Comparison of ENCODE assay signal across 15 cellular contexts in the genomic region with DNA sequence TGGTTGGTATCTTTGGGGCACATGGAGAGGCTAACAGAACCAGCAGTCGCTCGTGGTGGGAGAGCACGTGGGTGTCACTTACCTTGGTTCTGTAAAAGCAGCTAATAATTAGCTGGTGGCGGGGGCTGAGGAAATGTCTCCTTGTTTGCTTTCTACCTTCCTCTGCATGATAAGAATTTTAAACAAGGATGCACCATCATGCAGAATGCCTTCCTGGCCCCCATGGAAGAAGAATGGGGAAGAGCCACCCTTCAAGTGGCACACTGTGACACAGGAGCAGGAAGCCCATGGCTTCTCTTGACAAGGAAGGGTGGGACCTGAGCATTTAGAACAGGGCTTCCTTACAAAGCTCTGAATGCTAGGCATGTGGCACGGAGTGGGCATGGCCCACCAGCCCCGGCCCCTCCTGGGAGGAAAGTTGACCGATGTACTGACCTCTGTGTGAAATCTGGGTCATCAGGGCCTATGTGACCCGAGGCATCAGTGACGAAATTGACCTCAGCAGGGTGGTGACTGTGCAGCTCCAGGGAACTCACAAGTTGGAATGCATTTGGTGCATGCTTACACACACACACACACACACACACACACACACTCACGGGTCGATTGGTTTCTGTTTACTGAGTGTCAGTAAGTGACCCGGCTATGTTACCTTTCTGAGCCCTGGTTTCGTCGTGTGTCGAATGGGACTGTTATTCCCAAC.
A peak's percentile ranks its signal among the peaks of the same experiment; 100 is the strongest.
DNase-seq lines count a peak whose midpoint lies in the region; ATAC-seq, FAIRE-seq and TF ChIP-seq lines count a peak whose summit lies in the region.
"Had no signal": no experiment of that assay in that cellular context is flagged by ENCODE, and none has a peak within 500 bp of the region (broad histone marks: within the 10 kb centered on the region; RNA-seq: fewer than 3 reads in every experiment).

No MANE protein-coding gene starts in this region.

- no TSS peak for BruUV-seq in IMR-90 (replicated peaks; lab: Mats Ljungman, UMichigan)

- H2BK5ac ChIP-seq in IMR-90 (ENCODE audit: low read depth, low read length, poor library complexity, severe bottlenecking), result no peak overlapping the region

- H2BK20ac ChIP-seq in IMR-90 (ENCODE audit: low read depth, low read length), result no peak overlapping the region

- ATAC-seq in IMR-90 (ENCODE audit: low read depth) (peak; percentile 48), GM21526 (IDR thresholded peaks at IDR 0.05; ENCODE audit: low FRiP score, unreplicated experiment) (no peak)

- no peak overlapping the region for H2AK9ac ChIP-seq in IMR-90 (replicated peaks; ENCODE audit: low read depth, low read length, poor library complexity)

- peak; percentile 15 for DNase-seq in NCI-H2029 treated with DMSO at 0.1 percent for 48 hours (lab: John Stamatoyannopoulos, UW)
- DNase-seq in NCI-H2029 (lab: John Stamatoyannopoulos, UW), result no peak
- peak; percentile 35 for DNase-seq in IMR-90
- peak; percentile 66 for DNase-seq in kidney tubule cell (ENCODE audit: low spot score)
- no peak for DNase-seq in activated T-helper 1 cell treated with anti-CD3 and anti-CD28 coated beads, Interleukin-12 subunit alpha, Interleukin-12 subunit beta, Interleukin-2, Interleukin-4 antibody, amounts not matched to agents 30 ng/mL and 10 ng/mL and 1 ng/mL, durations not matched to agents 14 hours and 24 hours and 36 hours (ENCODE audit: low spot score)
- no peak for DNase-seq in frontal cortex (ENCODE audit: low spot score in 2 of 2)
- DNase-seq: activated naive CD8-positive, alpha-beta T cell treated with anti-CD3 and anti-CD28 coated beads for 36 hours; cortex of kidney; foreskin fibroblast; posterior cingulate gyrus; substantia nigra; T1000 had no signal

- H4K5ac ChIP-seq in IMR-90 (ENCODE audit: low read depth, low read length), result no peak overlapping the region

- no peak overlapping the region for H3K56ac ChIP-seq in IMR-90 (ENCODE audit: extremely low read depth, insufficient read depth, low read length)

- H4K91ac ChIP-seq in IMR-90 (ENCODE audit: insufficient read depth, low read depth, low read length), result no peak overlapping the region

- H3K9me3 Mint-ChIP-seq in activated T-helper 1 cell treated with anti-CD3 and anti-CD28 coated beads, Interleukin-12 subunit alpha, Interleukin-12 subunit beta, Interleukin-2, Interleukin-4 antibody, amounts not matched to agents 30 ng/mL and 10 ng/mL and 1 ng/mL, durations not matched to agents 14 hours and 24 hours and 36 hours, result no peaks in the 10 kb centered on the region
- H3K9me3 Mint-ChIP-seq: activated naive CD8-positive, alpha-beta T cell treated with anti-CD3 and anti-CD28 coated beads for 36 hours had no signal

- H3K4me2 ChIP-seq in IMR-90 (ENCODE audit: low read depth, low read length), result no peak overlapping the region

- H3K27me3 ChIP-seq in IMR-90 (ENCODE audit: control insufficient read depth, insufficient read depth, low read length) (no peaks in the 10 kb centered on the region), skeletal muscle tissue (ENCODE audit: control insufficient read depth in 3 of 3, insufficient read depth in 3 of 3, low read length in 3 of 3) (no peaks in the 10 kb centered on the region)

- H3K9ac ChIP-seq in IMR-90 (ENCODE audit: low read depth, low read length), result no peak overlapping the region
- peak overlapping the region in 1 of 3 donors; percentile 0 for H3K9ac ChIP-seq in skeletal muscle tissue (ENCODE audit: low read depth in 1 of 3, low read length in 3 of 3)

- CTCF ChIA-PET in IMR-90 (lab: Yijun Ruan, JAX), result interaction anchor here (1.0 kb wide), 1 partner anchor 9 kb away, joined by 3 read pairs; no protein-coding TSS in a partner anchor

- no peak overlapping the region for H3K4me3 ChIP-seq in IMR-90 (ENCODE audit: insufficient read depth, low read depth, low read length)
- no peak overlapping the region for H3K4me3 ChIP-seq in skeletal muscle tissue (ENCODE audit: low read length in 3 of 3)

- in situ Hi-C loops in IMR-90 (cut with MboI; ENCODE audit: low sequenced_read_pairs), result no loop called here

- H3K36me3 ChIP-seq in IMR-90 (ENCODE audit: control insufficient read depth, insufficient read depth, low read length) (no peaks in the 10 kb centered on the region), skeletal muscle tissue (ENCODE audit: control insufficient read depth in 3 of 3, insufficient read depth in 3 of 3, low read length in 3 of 3) (no peaks in the 10 kb centered on the region)

- no peak for TF ChIP-seq RAD21 in IMR-90 (IDR thresholded peaks at IDR 0.05; ENCODE audit: low read length)

- H3K9me3 ChIP-seq in IMR-90 (ENCODE audit: control insufficient read depth, insufficient read depth, low read length) (no peaks in the 10 kb centered on the region), skeletal muscle tissue (ENCODE audit: control insufficient read depth in 3 of 3, low read length in 3 of 3) (no peaks in the 10 kb centered on the region)

- no peak overlapping the region for H3K4ac ChIP-seq in IMR-90 (ENCODE audit: low read depth, low read length)

- H3K4me1 ChIP-seq in IMR-90 (ENCODE audit: control insufficient read depth, insufficient read depth, low read length) (peaks cover 12% of the 10 kb centered on the region), skeletal muscle tissue (ENCODE audit: control insufficient read depth in 3 of 3, insufficient read depth in 3 of 3, low read length in 3 of 3) (peaks cover 31 to 50% (median 41%) of the 10 kb centered on the region in 3 donors)

- no peak for TF ChIP-seq CTCF in IMR-90 (conservative IDR thresholded peaks at IDR 0.05; ENCODE audit: low read depth, low read length)

- no peak overlapping the region for H2BK120ac ChIP-seq in IMR-90 (ENCODE audit: low read depth, low read length)

- H3K27ac ChIP-seq in IMR-90 (ENCODE audit: insufficient read depth, low read length) (no peak overlapping the region), skeletal muscle tissue (ENCODE audit: low read depth, low read length) (peak overlapping the region; percentile 54)

- H3K27me3 Mint-ChIP-seq in activated T-helper 1 cell treated with anti-CD3 and anti-CD28 coated beads, Interleukin-12 subunit alpha, Interleukin-12 subunit beta, Interleukin-2, Interleukin-4 antibody, amounts not matched to agents 30 ng/mL and 10 ng/mL and 1 ng/mL, durations not matched to agents 14 hours and 24 hours and 36 hours (ENCODE audit: insufficient read depth), result no peaks in the 10 kb centered on the region
- H3K27me3 Mint-ChIP-seq: activated naive CD8-positive, alpha-beta T cell treated with anti-CD3 and anti-CD28 coated beads for 36 hours had no signal

- TF ChIP-seq POLR2A in IMR-90 (IDR thresholded peaks at IDR 0.05; ENCODE audit: low read depth, low read length), result no peak

- no peak overlapping the region for H3K14ac ChIP-seq in IMR-90 (replicated peaks; ENCODE audit: low read depth, low read length)

- H3K27ac Mint-ChIP-seq in activated T-helper 1 cell treated with anti-CD3 and anti-CD28 coated beads, Interleukin-12 subunit alpha, Interleukin-12 subunit beta, Interleukin-2, Interleukin-4 antibody, amounts not matched to agents 30 ng/mL and 10 ng/mL and 1 ng/mL, durations not matched to agents 14 hours and 24 hours and 36 hours, result no peak overlapping the region
- H3K27ac Mint-ChIP-seq: activated naive CD8-positive, alpha-beta T cell treated with anti-CD3 and anti-CD28 coated beads for 36 hours had no signal

- dilution Hi-C loops in IMR-90 (cut with HindIII; ENCODE audit: low sequenced_read_pairs, unreplicated experiment), result no loop called here

- no peaks in the 10 kb centered on the region for H4K20me1 ChIP-seq in IMR-90 (ENCODE audit: insufficient read depth, low read length)

- FAIRE-seq in frontal cortex (lab: Jason Lieb, UNC), result no peak
- FAIRE-seq: RCC 7860 had no signal

- no peaks in the 10 kb centered on the region for H3K4me1 Mint-ChIP-seq in activated T-helper 1 cell treated with anti-CD3 and anti-CD28 coated beads, Interleukin-12 subunit alpha, Interleukin-12 subunit beta, Interleukin-2, Interleukin-4 antibody, amounts not matched to agents 30 ng/mL and 10 ng/mL and 1 ng/mL, durations not matched to agents 14 hours and 24 hours and 36 hours (ENCODE audit: low read depth)
- H3K4me1 Mint-ChIP-seq: activated naive CD8-positive, alpha-beta T cell treated with anti-CD3 and anti-CD28 coated beads for 36 hours had no signal

- H2AK5ac ChIP-seq in IMR-90 (ENCODE audit: low read depth, low read length), result peak overlapping the region; percentile 1; the same call in 1 of the 2 replicates

- intact Hi-C loops in IMR-90 (cut with micrococcal nuclease), result no loop called here
- intact Hi-C loops in activated T-helper 1 cell treated with anti-CD3 and anti-CD28 coated beads, Interleukin-12 subunit alpha, Interleukin-12 subunit beta, Interleukin-2, Interleukin-4 antibody, amounts not matched to agents 30 ng/mL and 10 ng/mL and 1 ng/mL, durations not matched to agents 14 hours and 24 hours and 36 hours (cut with micrococcal nuclease), result no loop called here

- peak overlapping the region; percentile 3 for H2AFZ ChIP-seq in IMR-90 (replicated peaks; ENCODE audit: low read length, poor library complexity)

- H3K9me1 ChIP-seq in IMR-90 (ENCODE audit: insufficient read depth, low read length), result 0 out of 2 replicates have a peak, but pooled peaks cover 4% of the 10 kb centered on the region

- H3K4me3 Mint-ChIP-seq in activated T-helper 1 cell treated with anti-CD3 and anti-CD28 coated beads, Interleukin-12 subunit alpha, Interleukin-12 subunit beta, Interleukin-2, Interleukin-4 antibody, amounts not matched to agents 30 ng/mL and 10 ng/mL and 1 ng/mL, durations not matched to agents 14 hours and 24 hours and 36 hours, result no peak overlapping the region
- H3K4me3 Mint-ChIP-seq: activated naive CD8-positive, alpha-beta T cell treated with anti-CD3 and anti-CD28 coated beads for 36 hours had no signal

- H4K8ac ChIP-seq in IMR-90 (ENCODE audit: low read depth in 2 of 2, low read length in 2 of 2), result 0 out of 4 replicates have a peak overlapping the region, but pooled peaks of 1 of the 2 experiments have one; percentile 1

- WGBS in IMR-90 (ENCODE audit: extremely low coverage in 2 of 2, insufficient read length in 1 of 2), 2 experiments, result 60% methylated on average over 5 of the region's 15 CpGs; no CpG with 5 or more reads in 1 of the 2 experiments

- H3K79me1 ChIP-seq in IMR-90 (ENCODE audit: low read depth in 1 of 2, low read length in 2 of 2), result peaks cover 0 to 14% of the 10 kb centered on the region in 2 experiments; a peak in 3 of 4 replicates

- H3K36me3 Mint-ChIP-seq in activated T-helper 1 cell treated with anti-CD3 and anti-CD28 coated beads, Interleukin-12 subunit alpha, Interleukin-12 subunit beta, Interleukin-2, Interleukin-4 antibody, amounts not matched to agents 30 ng/mL and 10 ng/mL and 1 ng/mL, durations not matched to agents 14 hours and 24 hours and 36 hours (ENCODE audit: low read depth), result no peaks in the 10 kb centered on the region
- H3K36me3 Mint-ChIP-seq: activated naive CD8-positive, alpha-beta T cell treated with anti-CD3 and anti-CD28 coated beads for 36 hours had no signal

- H2BK15ac ChIP-seq in IMR-90 (ENCODE audit: low read depth, low read length), result no peak overlapping the region

- 0 out of 2 replicates have a peak overlapping the region, but pooled peaks have one; percentile 7 for H3K18ac ChIP-seq in IMR-90 (ENCODE audit: low read depth, low read length)

- POLR2A ChIA-PET in IMR-90 (lab: Charles Lee; ENCODE audit: unreplicated experiment), result no interaction called here

- H3K23ac ChIP-seq in IMR-90 (ENCODE audit: low read depth, low read length), result no peak overlapping the region

TF ChIP-seq in IMR-90, 13 proteins besides CTCF, POLR2A, EP300 and RAD21 (continues in another document):
- no peak for TF ChIP-seq MXI1 (IDR thresholded peaks at IDR 0.05; ENCODE audit: borderline replicate concordance, low read depth, low read length)

Comparison
In these comparisons a context has a peak if more than half of its experiments do, and no peak if none do; other contexts are left out.
1. DNase-seq: peak in NCI-H2029 treated with DMSO at 0.1 percent for 48 hours (single experiment), IMR-90 (single experiment) and kidney tubule cell (single experiment); none in NCI-H2029 (single experiment), activated T-helper 1 cell treated with anti-CD3 and anti-CD28 coated beads, Interleukin-12 subunit alpha, Interleukin-12 subunit beta, Interleukin-2, Interleukin-4 antibody, amounts not matched to agents 30 ng/mL and 10 ng/mL and 1 ng/mL, durations not matched to agents 14 hours and 24 hours and 36 hours (single experiment) and frontal cortex (0 of 2).